In genomic region chr10:65306201-65306600, GRCh38 we compare ENCODE assay signal across 32 cellular contexts.
"Had no signal": no experiment of that assay in that cellular context is flagged by ENCODE, and none has a peak within 500 bp of the region (broad histone marks: within the 10 kb centered on the region; RNA-seq: fewer than 3 reads in every experiment).

No MANE protein-coding gene starts in this region.

- H3K9me3 Mint-ChIP-seq: nephron; neural progenitor cell; stimulated activated memory B cell treated with anti-CD40 and anti-IgM and Interleukin-4, amounts not matched to agents 10 μg/mL and 1 μg/mL and 100 μg/mL, for 72 hours; type B pancreatic cell had no signal

- H3K4me3 Mint-ChIP-seq: natural killer cell; nephron; neural progenitor cell; stimulated activated memory B cell treated with anti-CD40 and anti-IgM and Interleukin-4, amounts not matched to agents 10 μg/mL and 1 μg/mL and 100 μg/mL, for 72 hours; stimulated activated naive CD8-positive, alpha-beta T cell treated with anti-CD3 and anti-CD28 coated beads, Interleukin-15, amount 100 ng/mL, for 72 hours; type B pancreatic cell had no signal

- H3K36me3 ChIP-seq: neural progenitor cell, ovary, right lobe of liver, sigmoid colon, spleen, suprapubic skin, tibial artery, transverse colon, upper lobe of right lung, uterus had no signal

- ATAC-seq: natural killer cell; psoas muscle; right cardiac atrium; right lobe of liver; stimulated activated memory B cell treated with anti-CD40 and anti-IgM and Interleukin-4, amounts not matched to agents 10 μg/mL and 1 μg/mL and 100 μg/mL, for 72 hours; stimulated activated naive CD8-positive, alpha-beta T cell treated with anti-CD3 and anti-CD28 coated beads, Interleukin-15, amount 100 ng/mL, for 72 hours; stimulated activated naive CD8-positive, alpha-beta T cell treated with anti-CD3 and anti-CD28 coated beads, Interleukin-15, Interleukin-2, amounts not matched to agents 100 U/mL and 50 U/mL, for 24 hours; upper lobe of right lung had no signal

- H3K9me3 ChIP-seq: ovary, psoas muscle, right lobe of liver, sigmoid colon, spleen, suprapubic skin, testis, tibial artery, transverse colon, upper lobe of right lung, uterus had no signal

- DNase-seq: natural killer cell; occipital lobe; ovary; posterior cingulate gyrus; psoas muscle; right cardiac atrium; right lobe of liver; sigmoid colon; spleen; stimulated activated CD4-positive, alpha-beta T cell treated with anti-CD3 and anti-CD28 coated beads, Interleukin-12 subunit alpha, Interleukin-12 subunit beta, amount 100 ng/mL, for 4 hours; stimulated activated CD4-positive, alpha-beta T cell treated with anti-CD3 and anti-CD28 coated beads, Interleukin-1b, Interleukin-23, amount 100 ng/mL, for 48 hours; stimulated activated CD4-positive, alpha-beta T cell treated with anti-CD3 and anti-CD28 coated beads, Interleukin-4, amount 100 ng/mL, for 1 hour; stimulated activated CD4-positive, alpha-beta T cell treated with anti-CD3 and anti-CD28 coated beads, Interleukin-4, amount 100 ng/mL, for 4 hours; stimulated activated CD8-positive, alpha-beta memory T cell treated with anti-CD3 and anti-CD28 coated beads, Interleukin-4, amount 100 ng/mL, for 48 hours; stimulated activated naive CD4-positive, alpha-beta T cell; stimulated activated naive CD8-positive, alpha-beta T cell treated with anti-CD3 and anti-CD28 coated beads, Interleukin-15, amount 100 ng/mL, for 72 hours; stimulated activated naive CD8-positive, alpha-beta T cell treated with anti-CD3 and anti-CD28 coated beads, Interleukin-15, Interleukin-2, amounts not matched to agents 100 U/mL and 50 U/mL, for 24 hours; substantia nigra; testis; tibial artery; transverse colon; upper lobe of right lung; uterus had no signal

- H3K4me3 ChIP-seq: neural progenitor cell, ovary, psoas muscle, right lobe of liver, sigmoid colon, skin epidermis, smooth muscle cell, spleen, suprapubic skin, testis, tibial artery, transverse colon, upper lobe of right lung, uterus had no signal

- H3K4me1 ChIP-seq: neural progenitor cell, parathyroid adenoma, psoas muscle, right lobe of liver, sigmoid colon, spleen, suprapubic skin, testis, tibial artery, upper lobe of right lung, uterus had no signal

- H3K27ac ChIP-seq: neural progenitor cell, ovary, parathyroid adenoma, psoas muscle, right lobe of liver, sigmoid colon, skin epidermis, spleen, suprapubic skin, testis, tibial artery, transverse colon, upper lobe of right lung, uterus had no signal

- H3K36me3 Mint-ChIP-seq: natural killer cell; neural progenitor cell; stimulated activated memory B cell treated with anti-CD40 and anti-IgM and Interleukin-4, amounts not matched to agents 10 μg/mL and 1 μg/mL and 100 μg/mL, for 72 hours; type B pancreatic cell had no signal

- H3K4me1 Mint-ChIP-seq: natural killer cell; nephron; neural progenitor cell; stimulated activated memory B cell treated with anti-CD40 and anti-IgM and Interleukin-4, amounts not matched to agents 10 μg/mL and 1 μg/mL and 100 μg/mL, for 72 hours; stimulated activated naive CD8-positive, alpha-beta T cell treated with anti-CD3 and anti-CD28 coated beads, Interleukin-15, amount 100 ng/mL, for 72 hours had no signal

- H3K27ac Mint-ChIP-seq: natural killer cell; nephron; neural progenitor cell; progenitor cell of endocrine pancreas; stimulated activated memory B cell treated with anti-CD40 and anti-IgM and Interleukin-4, amounts not matched to agents 10 μg/mL and 1 μg/mL and 100 μg/mL, for 72 hours; stimulated activated naive CD8-positive, alpha-beta T cell treated with anti-CD3 and anti-CD28 coated beads, Interleukin-15, amount 100 ng/mL, for 72 hours; type B pancreatic cell had no signal

- H3K27me3 Mint-ChIP-seq: progenitor cell of endocrine pancreas; stimulated activated memory B cell treated with anti-CD40 and anti-IgM and Interleukin-4, amounts not matched to agents 10 μg/mL and 1 μg/mL and 100 μg/mL, for 72 hours; stimulated activated naive CD8-positive, alpha-beta T cell treated with anti-CD3 and anti-CD28 coated beads, Interleukin-15, amount 100 ng/mL, for 72 hours; type B pancreatic cell had no signal

- H3K27me3 ChIP-seq: neural progenitor cell, ovary, right lobe of liver, sigmoid colon, spleen, suprapubic skin, testis, tibial artery, transverse colon, upper lobe of right lung, uterus had no signal
